In genomic region chr20:46960536-46960935, GRCh38 we compare ENCODE assay signal across 19 cellular contexts.
A peak's percentile ranks its signal among the peaks of the same experiment; 100 is the strongest.
DNase-seq lines count a peak whose midpoint lies in the region; ATAC-seq, FAIRE-seq and TF ChIP-seq lines count a peak whose summit lies in the region.
"Had no signal": no experiment of that assay in that cellular context is flagged by ENCODE, and none has a peak within 500 bp of the region (broad histone marks: within the 10 kb centered on the region; RNA-seq: fewer than 3 reads in every experiment).

No MANE protein-coding gene starts in this region.

- H3K9ac ChIP-seq in PC-3 (ENCODE audit: low read length) = peak overlapping the region; percentile 79; the same call in 1 of the 2 replicates
- no peak overlapping the region for H3K9ac ChIP-seq in H1 (replicated peaks in 1 of 4; ENCODE audit: extremely low read depth in 1 of 4, low read depth in 3 of 4, low read length in 3 of 4)
- H3K9ac ChIP-seq: BLaER1 had no signal

- no peaks in the 10 kb centered on the region for H3K9me2 ChIP-seq in PC-3 (replicated peaks; ENCODE audit: low read length)

- BruUV-seq in PC-3 (replicated peaks; lab: Mats Ljungman, UMichigan) = no TSS peak

- H3K27me3 ChIP-seq in PC-3 (ENCODE audit: low read length) = no peaks in the 10 kb centered on the region
- H3K27me3 ChIP-seq in H1 (replicated peaks in 1 of 4; ENCODE audit: control insufficient read depth in 3 of 4, extremely low read depth in 1 of 4, insufficient read depth in 3 of 4, low read length in 3 of 4) = no peaks in the 10 kb centered on the region
- H3K27me3 ChIP-seq in thyroid gland = no peaks in the 10 kb centered on the region
- H3K27me3 ChIP-seq: BLaER1 had no signal

- POLR2A ChIA-PET in PC-3 (lab: Charles Lee; ENCODE audit: unreplicated experiment) = no interaction called here
- POLR2A ChIA-PET in H1 (lab: Charles Lee; ENCODE audit: partially characterized antibody) = no interaction called here

- peaks cover 5% of the 10 kb centered on the region; the same call in 1 of the 2 replicates for H3K9me3 ChIP-seq in PC-3 (ENCODE audit: low read length)
- peaks cover 5 to 9% of the 10 kb centered on the region in 2 experiments; a peak in 2 of 4 replicates for H3K9me3 ChIP-seq in H1 (ENCODE audit: insufficient read depth in 2 of 2, low read depth in 1 of 2, low read length in 1 of 2)
- no peaks in the 10 kb centered on the region for H3K9me3 ChIP-seq in thyroid gland
- H3K9me3 ChIP-seq: HAP-1 had no signal

- H3K23ac ChIP-seq in H1 (ENCODE audit: insufficient read length) = no peak overlapping the region

- no peak overlapping the region for H2AK5ac ChIP-seq in H1 (ENCODE audit: low read depth, low read length)

- ATAC-seq in PC-3 = no peak
- ATAC-seq in HG03139 (IDR thresholded peaks at IDR 0.05; ENCODE audit: unreplicated experiment) = no peak
- ATAC-seq: CD8-positive, alpha-beta T cell; GM23338 had no signal

- no peak for DNase-seq in PC-3
- no peak for DNase-seq in H1 (ENCODE audit: low read depth in 1 of 2, low spot score in 2 of 2)
- DNase-seq in thyroid gland = no peak
- DNase-seq in activated T-cell treated with anti-CD3 and anti-CD28 coated beads, Interleukin-2, amount 50 U/mL, for 1 hour = no peak
- no peak for DNase-seq in amniotic stem cell (lab: John Stamatoyannopoulos, UW)
- DNase-seq: CD4-positive, CD25-positive, alpha-beta regulatory T cell; CD8-positive, alpha-beta T cell; DMS53; DMS79 treated with DMSO at 0.1 percent for 48 hours; GF-D8; HFFc6 had no signal

- H3K36me3 ChIP-seq in PC-3 (ENCODE audit: low read depth, low read length) (no peaks in the 10 kb centered on the region; the same call in 1 of the 2 replicates), H1 (ENCODE audit: control insufficient read depth in 2 of 4, insufficient read depth in 4 of 4, low read length in 3 of 4) (peaks cover 0 to 3% (median 0%) of the 10 kb centered on the region in 4 experiments; a peak in 1 of 8 replicates), thyroid gland (no peaks in the 10 kb centered on the region)
- H3K36me3 ChIP-seq: BLaER1, HAP-1 had no signal

- H3K14ac ChIP-seq in H1 (ENCODE audit: insufficient read length) = no peak overlapping the region

- TF ChIP-seq EP300 in H1 (IDR thresholded peaks at IDR 0.05; ENCODE audit: borderline replicate concordance in 1 of 2, low read depth in 2 of 2, low read length in 2 of 2) = no peak

- H2AFZ ChIP-seq in PC-3 (ENCODE audit: low read length) (no peak overlapping the region), H1 (ENCODE audit: low read length) (no peak overlapping the region)

- no peak for FAIRE-seq in H1 (lab: Jason Lieb, UNC)
- FAIRE-seq: GM12891, GM18507, H54 had no signal

- H3K18ac ChIP-seq in H1 (ENCODE audit: extremely low read depth, low read length) = no peak overlapping the region

- H2BK15ac ChIP-seq in H1 (ENCODE audit: low read length) = no peak overlapping the region

- H3K4me2 ChIP-seq in PC-3 (ENCODE audit: low read length) (no peak overlapping the region), H1 (ENCODE audit: insufficient read depth in 1 of 2, low read depth in 2 of 2, low read length in 2 of 2) (no peak overlapping the region)
- H3K4me2 ChIP-seq: BLaER1, GM23338 had no signal

- H2BK20ac ChIP-seq in H1 (ENCODE audit: low read length) = no peak overlapping the region

- H3K4me3 ChIP-seq in PC-3 (ENCODE audit: low read length) (no peak overlapping the region), H1 (ENCODE audit: extremely low read depth in 1 of 4, insufficient read depth in 2 of 4, low read depth in 3 of 4, low read length in 4 of 4) (no peak overlapping the region), thyroid gland (replicated peaks in 1 of 3) (no peak overlapping the region)
- H3K4me3 ChIP-seq: BLaER1, GM23338, HAP-1 had no signal

- no peaks in the 10 kb centered on the region for H3K79me1 ChIP-seq in H1 (ENCODE audit: low read depth, low read length)

- H3K27ac ChIP-seq in PC-3 (ENCODE audit: low read length) = peak overlapping the region; percentile 92
- H3K27ac ChIP-seq in H1 (ENCODE audit: low read depth, low read length) = no peak overlapping the region
- peak overlapping the region; percentile 81 to 98 (median 83) for H3K27ac ChIP-seq in thyroid gland
- H3K27ac ChIP-seq: BLaER1, C4-2B had no signal

- WGBS in H1 (ENCODE audit: extremely low coverage in 1 of 2, insufficient coverage in 1 of 2, insufficient read length in 1 of 2, insufficient replicate concordance in 2 of 2, low coverage in 1 of 2, low lambda C conversion rate in 2 of 2, missing lambda C conversion rate in 1 of 2), 2 experiments = 86% methylated on average over 11 of the region's 11 CpGs; no CpG with 5 or more reads in 1 of the 2 experiments
- 78 to 83% methylated on average over 11 of the region's 11 CpGs for WGBS in thyroid gland, 2 donors

- H3K4me1 ChIP-seq in PC-3 (ENCODE audit: insufficient read depth, low read length) (peaks cover 48% of the 10 kb centered on the region), H1 (replicated peaks in 1 of 4; ENCODE audit: control insufficient read depth in 3 of 4, insufficient read depth in 4 of 4, low read length in 3 of 4) (peaks cover 0 to 5% (median 1%) of the 10 kb centered on the region in 4 experiments; a peak in 1 of 7 replicates), thyroid gland (peaks cover 56 to 63% of the 10 kb centered on the region in 2 donors)
- H3K4me1 ChIP-seq: HAP-1 had no signal

- TF ChIP-seq POLR2A in H1 (IDR thresholded peaks at IDR 0.05; ENCODE audit: control extremely low read depth in 1 of 2, low read depth in 2 of 2, low read length in 2 of 2) = no peak
- no peak for TF ChIP-seq POLR2A in thyroid gland (IDR thresholded peaks at IDR 0.05)

- H4K20me1 ChIP-seq in PC-3 (ENCODE audit: low read length) (no peaks in the 10 kb centered on the region), H1 (replicated peaks in 1 of 2; ENCODE audit: control insufficient read depth in 1 of 2, insufficient read depth in 2 of 2, low read length in 2 of 2) (no peaks in the 10 kb centered on the region)
- H4K20me1 ChIP-seq: BLaER1 had no signal

- peak overlapping the region; percentile 45 for H4K91ac ChIP-seq in H1 (replicated peaks; ENCODE audit: insufficient read length, low read length)

- no peaks in the 10 kb centered on the region; the same call in 1 of the 2 replicates for H3K23me2 ChIP-seq in H1 (ENCODE audit: low read depth, low read length)

- H2BK12ac ChIP-seq in H1 (ENCODE audit: low read depth, low read length) = no peak overlapping the region

- no peak overlapping the region for H2BK120ac ChIP-seq in H1 (replicated peaks; ENCODE audit: low read depth, low read length)

- H2BK5ac ChIP-seq in H1 (ENCODE audit: low read depth, low read length) = no peak overlapping the region

- H3K56ac ChIP-seq in H1 (replicated peaks; ENCODE audit: insufficient read length, low read depth, low read length) = no peak overlapping the region

- TF ChIP-seq CTCF in PC-3 (conservative IDR thresholded peaks at IDR 0.05; ENCODE audit: low read depth, low read length) (no peak), H1 (IDR thresholded peaks at IDR 0.05; ENCODE audit: control extremely low read depth in 1 of 3, insufficient read depth in 1 of 3, low read depth in 1 of 3, low read length in 3 of 3) (no peak), thyroid gland (IDR thresholded peaks at IDR 0.05) (no peak)

- no peak overlapping the region for H3K4ac ChIP-seq in H1 (replicated peaks; ENCODE audit: insufficient read length, low read depth, low read length)

- no peaks in the 10 kb centered on the region for H3K79me2 ChIP-seq in PC-3 (ENCODE audit: low read length)
- H3K79me2 ChIP-seq in H1 (ENCODE audit: control insufficient read depth in 1 of 2, insufficient read depth in 2 of 2, low read length in 2 of 2) = no peaks in the 10 kb centered on the region

- TF ChIP-seq RAD21 in H1 (IDR thresholded peaks at IDR 0.05 in 1 of 2, conservative IDR thresholded peaks at IDR 0.05 in 1 of 2; ENCODE audit: low read depth in 2 of 2, low read length in 2 of 2) = no peak

- intact Hi-C loops in PC-3 (cut with micrococcal nuclease) (no loop called here), thyroid gland (cut with DNase I) (no loop called here)

- H3F3A ChIP-seq in PC-3 (ENCODE audit: low read length, unreplicated experiment) = peaks cover 4% of the 10 kb centered on the region

- peak overlapping the region; percentile 12; the same call in 1 of the 2 replicates for H4K8ac ChIP-seq in H1 (ENCODE audit: extremely low read depth, insufficient read depth, low read length)

- H4K5ac ChIP-seq in H1 (ENCODE audit: insufficient read length, low read depth, low read length) = no peak overlapping the region

- CTCF ChIA-PET in PC-3 (lab: Charles Lee) = no interaction called here
- CTCF ChIA-PET in H1 (lab: Charles Lee; ENCODE audit: partially characterized antibody) = interaction anchor here (1.4 to 1.6 kb wide), 2 partner anchors 11 to 22 kb away, joined by 3 to 4 read pairs; no protein-coding TSS in a partner anchor

TF ChIP-seq in H1, 55 proteins besides CTCF, POLR2A, EP300 and RAD21 (continues in another document):
- TF ChIP-seq POLR2AphosphoS5 (IDR thresholded peaks at IDR 0.05; ENCODE audit: low read depth, low read length) = no peak
- no peak for TF ChIP-seq JUN (IDR thresholded peaks at IDR 0.05; ENCODE audit: low read depth, low read length)
- TF ChIP-seq USF2 (IDR thresholded peaks at IDR 0.05; ENCODE audit: low read length) = no peak
- no peak for TF ChIP-seq SUZ12 (IDR thresholded peaks at IDR 0.05; ENCODE audit: low read length)
- TF ChIP-seq SAP30 (IDR thresholded peaks at IDR 0.05; ENCODE audit: insufficient read depth, insufficient replicate concordance, low read length) = no peak
- TF ChIP-seq SIRT6 (IDR thresholded peaks at IDR 0.05; ENCODE audit: low read length) = no peak
- no peak for TF ChIP-seq MAFK (IDR thresholded peaks at IDR 0.05; ENCODE audit: low read depth, low read length)
- no peak for TF ChIP-seq HDAC6 (IDR thresholded peaks at IDR 0.05; ENCODE audit: low read depth, low read length)
- TF ChIP-seq ZNF274 (IDR thresholded peaks at IDR 0.05; ENCODE audit: borderline replicate concordance, extremely low read depth, low read length) = no peak
- no peak for TF ChIP-seq YY1 (IDR thresholded peaks at IDR 0.05; ENCODE audit: low read depth, low read length)
- no peak for TF ChIP-seq RBBP5 (IDR thresholded peaks at IDR 0.05; ENCODE audit: borderline replicate concordance, low read depth, low read length)
